In the genomic region with DNA sequence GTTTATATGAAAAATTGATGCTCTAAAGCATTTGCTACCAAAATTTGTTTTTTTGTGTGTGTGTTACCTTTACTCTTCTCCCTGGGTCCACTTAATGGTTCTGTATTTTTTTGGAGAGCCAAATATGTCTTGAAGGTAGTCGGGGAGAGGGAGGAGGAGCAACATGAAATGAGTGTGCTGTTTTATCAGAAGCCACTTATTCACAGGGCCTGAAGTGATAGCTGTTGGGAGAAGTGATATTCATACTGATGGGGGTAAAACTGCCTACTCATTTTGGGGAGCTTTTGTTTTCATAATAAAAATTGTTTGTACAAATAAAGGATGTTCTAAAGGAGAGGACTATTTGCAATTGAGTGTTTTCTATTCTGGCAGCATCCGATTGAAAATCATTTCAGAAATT, we compare ENCODE assay signal across 13 cellular contexts. TPM values are rescaled to one million over a fixed set of nuclear protein-coding genes. Genes with fewer than 3 reads are reported as not detected.
DNase-seq lines count a peak whose midpoint lies in the region; ATAC-seq, FAIRE-seq and TF ChIP-seq lines count a peak whose summit lies in the region.
"Had no signal": no experiment of that assay in that cellular context is flagged by ENCODE, and none has a peak within 500 bp of the region (broad histone marks: within the 10 kb centered on the region; RNA-seq: fewer than 3 reads in every experiment).

No MANE protein-coding gene starts in this region.

- H3K4me2 ChIP-seq in HCT116 (ENCODE audit: low read length), result peak overlapping the region; percentile 38
- H3K4me2 ChIP-seq in K562 (ENCODE audit: insufficient read depth, low read length), result 0 out of 2 replicates have a peak overlapping the region, but pooled peaks have one; percentile 8
- peak overlapping the region; percentile 1 for H3K4me2 ChIP-seq in skeletal muscle satellite cell (ENCODE audit: low read length)
- H3K4me2 ChIP-seq in PC-3 (ENCODE audit: low read length), result no peak overlapping the region

- TF ChIP-seq RAD21 in HCT116 (IDR thresholded peaks at IDR 0.05; ENCODE audit: low read depth) (no peak), K562 (CRISPR knock-in tag; conservative IDR thresholded peaks at IDR 0.05 in 1 of 2, IDR thresholded peaks at IDR 0.05 in 1 of 2) (no peak; a peak in 1 of 4 replicates)

- in situ Hi-C loops in K562 (cut with MboI), result no loop called here

- H3K4me1 ChIP-seq in HCT116 (ENCODE audit: control insufficient read depth in 1 of 2, insufficient read depth in 2 of 2, low read length in 2 of 2) (peaks cover 15 to 49% of the 10 kb centered on the region in 2 experiments), K562 (replicated peaks in 1 of 2; ENCODE audit: control insufficient read depth in 2 of 2, insufficient read depth in 2 of 2, low read length in 2 of 2) (peaks cover 4 to 35% of the 10 kb centered on the region in 2 experiments; a peak in 4 of 5 replicates), skeletal muscle satellite cell (ENCODE audit: control insufficient read depth, insufficient read depth, low read length) (peaks cover 26% of the 10 kb centered on the region), PC-3 (ENCODE audit: insufficient read depth, low read length) (peaks cover 9% of the 10 kb centered on the region)

- no peak for ATAC-seq in HCT116
- peak; percentile 82 for ATAC-seq in K562
- no peak for ATAC-seq in PC-3

- H3K9me3 ChIP-seq in HCT116 (ENCODE audit: control insufficient read depth in 1 of 2, insufficient read depth in 1 of 2, low read depth in 1 of 2, low read length in 2 of 2) (no peaks in the 10 kb centered on the region), K562 (replicated peaks; ENCODE audit: control insufficient read depth, insufficient read depth, low read depth, low read length) (no peaks in the 10 kb centered on the region), skeletal muscle satellite cell (replicated peaks; ENCODE audit: low read length) (no peaks in the 10 kb centered on the region), PC-3 (ENCODE audit: low read length) (peaks cover 8% of the 10 kb centered on the region)

- RAD21 ChIA-PET in HCT116 (lab: Charles Lee; ENCODE audit: low non-redundant PET in 1 of 2, low total read pairs in 2 of 2, uncharacterized antibody in 2 of 2, unreplicated experiment in 2 of 2), result no interaction called here

- no peaks in the 10 kb centered on the region for H3K9me1 ChIP-seq in K562 (ENCODE audit: control insufficient read depth, insufficient read depth, low read length)

- no peak overlapping the region for H2AFZ ChIP-seq in HCT116 (ENCODE audit: low read depth, low read length, poor library complexity, severe bottlenecking)
- peak overlapping the region; percentile 48 for H2AFZ ChIP-seq in K562 (ENCODE audit: low read depth, low read length)
- no peak overlapping the region for H2AFZ ChIP-seq in PC-3 (ENCODE audit: low read length)

- WGBS in K562 (ENCODE audit: insufficient coverage, low coverage, missing lambda C conversion rate), result 0% methylated on average over 2 of the region's 2 CpGs

- no peaks in the 10 kb centered on the region for H3F3A ChIP-seq in PC-3 (ENCODE audit: low read length, unreplicated experiment)

- intact Hi-C loops in HCT116 (cut with micrococcal nuclease) (no loop called here), K562 (cut with micrococcal nuclease) (loop anchor here (2.0 kb wide), 1 partner anchor 52 kb away; no protein-coding TSS in a partner anchor), PC-3 (cut with micrococcal nuclease) (no loop called here)

- CTCF ChIA-PET in HCT116 (lab: Charles Lee) (no interaction called here), K562 (lab: Yijun Ruan, JAX; ENCODE audit: low intra/inter-chr PET ratio) (no interaction called here), PC-3 (lab: Charles Lee) (no interaction called here)

- TF ChIP-seq POLR2A in HCT116 (IDR thresholded peaks at IDR 0.05; ENCODE audit: borderline replicate concordance, extremely low read depth, insufficient read depth, insufficient read length) (no peak), K562 (conservative IDR thresholded peaks at IDR 0.05) (no peak)

- no peaks in the 10 kb centered on the region for H4K20me1 ChIP-seq in HCT116 (ENCODE audit: insufficient read depth)
- no peaks in the 10 kb centered on the region for H4K20me1 ChIP-seq in K562 (replicated peaks; ENCODE audit: control insufficient read depth, insufficient read depth, low read length)
- H4K20me1 ChIP-seq in PC-3 (ENCODE audit: low read length), result no peaks in the 10 kb centered on the region

- H3K27me3 ChIP-seq in HCT116 (ENCODE audit: insufficient read depth, low read length) (no peaks in the 10 kb centered on the region), K562 (ENCODE audit: control insufficient read depth in 2 of 2, insufficient read depth in 2 of 2, low read length in 2 of 2) (no peaks in the 10 kb centered on the region), skeletal muscle satellite cell (ENCODE audit: control insufficient read depth, insufficient read depth, low read length) (no peaks in the 10 kb centered on the region), PC-3 (ENCODE audit: low read length) (no peaks in the 10 kb centered on the region)
- H3K27me3 ChIP-seq: BE2C had no signal

- H3K4me3 ChIP-seq in HCT116 (replicated peaks in 1 of 2; ENCODE audit: low read depth in 1 of 2, low read length in 2 of 2) (no peak overlapping the region), K562 (no peak overlapping the region), skeletal muscle satellite cell (ENCODE audit: low read length) (no peak overlapping the region), PC-3 (ENCODE audit: low read length) (no peak overlapping the region)

- H3K27ac ChIP-seq in HCT116 (ENCODE audit: low read depth, low read length) (no peak overlapping the region), K562 (ENCODE audit: extremely low read depth, low read depth, low read length) (0 out of 3 replicates have a peak overlapping the region, but pooled peaks have one; percentile 9), PC-3 (ENCODE audit: low read length) (no peak overlapping the region)

- TF ChIP-seq EP300 in K562 (IDR thresholded peaks at IDR 0.05; ENCODE audit: low read length), result no peak; the same call in 1 of the 2 replicates

- DNase-seq in HCT116 (ENCODE audit: low read depth, low spot score) (no peak), OCI-M1 (lab: John Stamatoyannopoulos, UW) (peak; percentile 68), K562 (ENCODE audit: extremely low read depth in 1 of 4, low spot score in 3 of 4) (peak in 2 of 4 experiments; percentile 76 to 79), NOMO-1 (lab: John Stamatoyannopoulos, UW; ENCODE audit: unreplicated experiment in 2 of 2) (no peak), PC-3 (no peak), GM19240 (ENCODE audit: insufficient read length, low spot score) (no peak)
- DNase-seq: BE2C; CD4-positive, alpha-beta T cell; NCI-H1105 treated with DMSO at 0.1 percent for 48 hours; NCI-H1694 treated with DMSO at 0.1 percent for 48 hours; NCI-H748 treated with DMSO at 0.1 percent for 48 hours; SIG-M5 had no signal

- POLR2A ChIA-PET in HCT116 (lab: Charles Lee) (no interaction called here), K562 (lab: Yijun Ruan, JAX) (interaction anchor here (0.6 to 1.1 kb wide), 6 partner anchors 17 to 30 kb away, joined by 3 read pairs; no protein-coding TSS in a partner anchor), PC-3 (lab: Charles Lee; ENCODE audit: unreplicated experiment) (no interaction called here)

- H3K9me2 ChIP-seq in HCT116 (ENCODE audit: insufficient read depth) (no peaks in the 10 kb centered on the region), PC-3 (replicated peaks; ENCODE audit: low read length) (no peaks in the 10 kb centered on the region)

- no peaks in the 10 kb centered on the region for H3K79me2 ChIP-seq in HCT116 (ENCODE audit: insufficient read depth, low read length)
- peaks cover 21% of the 10 kb centered on the region for H3K79me2 ChIP-seq in K562 (ENCODE audit: control insufficient read depth, insufficient read depth, low read length)
- H3K79me2 ChIP-seq in PC-3 (ENCODE audit: low read length), result no peaks in the 10 kb centered on the region

- no peak overlapping the region for H3K9ac ChIP-seq in HCT116 (ENCODE audit: low read length)
- no peak overlapping the region; a peak in 1 of 4 replicates for H3K9ac ChIP-seq in K562 (ENCODE audit: insufficient read depth in 1 of 2, low read depth in 2 of 2, low read length in 2 of 2)
- no peak overlapping the region for H3K9ac ChIP-seq in skeletal muscle satellite cell (ENCODE audit: low read depth, low read length)
- H3K9ac ChIP-seq in PC-3 (ENCODE audit: low read length), result no peak overlapping the region

- peak; percentile 91 for FAIRE-seq in K562 (lab: Jason Lieb, UNC)

- H3K36me3 ChIP-seq in HCT116 (ENCODE audit: control insufficient read depth in 1 of 2, insufficient read depth in 2 of 2, low read length in 2 of 2) (no peaks in the 10 kb centered on the region), K562 (ENCODE audit: control insufficient read depth, insufficient read depth, low read length) (no peaks in the 10 kb centered on the region), skeletal muscle satellite cell (ENCODE audit: insufficient read depth, low read length) (no peaks in the 10 kb centered on the region), PC-3 (ENCODE audit: low read depth, low read length) (peaks cover 6% of the 10 kb centered on the region; the same call in 1 of the 2 replicates)
- H3K36me3 ChIP-seq: BE2C had no signal

- no peak for TF ChIP-seq CTCF in HCT116 (IDR thresholded peaks at IDR 0.05 in 2 of 3, conservative IDR thresholded peaks at IDR 0.05 in 1 of 3; ENCODE audit: borderline replicate concordance in 1 of 3, insufficient read depth in 1 of 3, low read depth in 2 of 3, low read length in 2 of 3)
- no peak for TF ChIP-seq CTCF in K562 (IDR thresholded peaks at IDR 0.05 in 2 of 3, conservative IDR thresholded peaks at IDR 0.05 in 1 of 3; ENCODE audit: insufficient read depth in 2 of 3, low read depth in 1 of 3, low read length in 3 of 3)
- no peak for TF ChIP-seq CTCF in PC-3 (conservative IDR thresholded peaks at IDR 0.05; ENCODE audit: low read depth, low read length)

- BruUV-seq in HCT116 (replicated peaks; lab: Mats Ljungman, UMichigan) (no TSS peak), K562 (replicated peaks; lab: Mats Ljungman, UMichigan) (no TSS peak), PC-3 (replicated peaks; lab: Mats Ljungman, UMichigan) (no TSS peak)

RNA-seq across cellular contexts. Expression of gene CRADD, which starts 29.2 kb away (rescaled TPM):
- 12.2 TPM for total RNA-seq in HCT116 (2021; ENCODE audit: unreplicated experiment)
- 9.9 and 10.6 TPM in 2 replicates for polyA plus RNA-seq in HCT116 (2012)
- total RNA-seq in K562 (2011; cell fraction: chromatin; rRNA removed; ENCODE audit: low replicate concordance), result 40.5 and 42.6 TPM in 2 replicates
- total RNA-seq in K562 (2011; cell fraction: nucleolus; rRNA removed), result 19.3 and 19.5 TPM in 2 replicates
- total RNA-seq in K562 (2011; cell fraction: nucleoplasm; rRNA removed), result 30.1 and 58.6 TPM in 2 replicates
- total RNA-seq in K562 (2014; rRNA removed), result 34.0 and 41.1 TPM in 2 replicates
- 25.9 and 36.2 TPM in 2 replicates for total RNA-seq in K562 (2014; rRNA removed; fragmentation: Illumina TruSeq; extraction: Trizol)
- total RNA-seq in K562 (2015; rRNA removed; fragmentation: Illumina TruSeq; extraction: Trizol), result 25.2 and 26.4 TPM in 2 replicates
- 29.5 and 31.4 TPM in 2 replicates for total RNA-seq in K562 (2021)
- 25.9 and 26.6 TPM in 2 replicates for polyA plus RNA-seq in K562 (2011; rRNA removed)
- 34.4 and 35.1 TPM in 2 replicates for polyA plus RNA-seq in K562 (2011; cell fraction: cytosol; rRNA removed)
- polyA plus RNA-seq in K562 (2011; cell fraction: nucleus; rRNA removed), result 9.0 and 12.8 TPM in 2 replicates
- polyA plus RNA-seq in K562 (2012), result 29.0 and 43.4 TPM in 2 replicates
- polyA plus RNA-seq in K562 (2014; fragmentation: Illumina TruSeq; extraction: Trizol), result 24.1 and 32.1 TPM in 2 replicates
- 10 to 100 TPM; 20.5 to 24.9 TPM for polyA plus RNA-seq in K562 (2014; fragmentation: Nextera tagmentation; extraction: Ambion mirVana)
- polyA plus RNA-seq in K562 (2014; rRNA removed), result 38.2 and 38.6 TPM in 2 replicates
- 15.8 and 23.3 TPM in 2 replicates for polyA minus RNA-seq in K562 (2011; rRNA and poly(A)+ RNA removed)
- 5.2 and 10.3 TPM in 2 replicates for polyA minus RNA-seq in K562 (2011; cell fraction: cytosol; rRNA and poly(A)+ RNA removed)
- polyA minus RNA-seq in K562 (2011; cell fraction: nucleus; rRNA and poly(A)+ RNA removed), result 12.8 and 14.1 TPM in 2 replicates
- 10.4 and 19.7 TPM in 2 replicates for total RNA-seq in skeletal muscle satellite cell (2012; rRNA removed)
- 11.4 and 12.5 TPM in 2 replicates for total RNA-seq in PC-3 (2014; rRNA removed)

Comparison
In these comparisons a context has a peak if more than half of its experiments do, and no peak if none do; other contexts are left out.
1. Of the 22 proteins assayed by ChIP-seq in both K562 and HCT116: peak only in K562: FOSL1; only in HCT116: none; in both: none; in neither: 19; mixed calls (peak in some experiments, not most) for 2.